In genomic region chr13:25214371-25215252, GRCh38 we compare ENCODE assay signal across 16 cellular contexts. TPM values are rescaled to one million over a fixed set of nuclear protein-coding genes. Genes with fewer than 3 reads are reported as not detected.
A peak's percentile ranks its signal among the peaks of the same experiment; 100 is the strongest.
DNase-seq lines count a peak whose midpoint lies in the region; ATAC-seq and TF ChIP-seq lines count a peak whose summit lies in the region.
"Had no signal": no experiment of that assay in that cellular context is flagged by ENCODE, and none has a peak within 500 bp of the region (broad histone marks: within the 10 kb centered on the region; RNA-seq: fewer than 3 reads in every experiment).

No MANE protein-coding gene starts in this region.

- peaks cover 5% of the 10 kb centered on the region for H3K27me3 Mint-ChIP-seq in neural progenitor cell (ENCODE audit: insufficient read depth, low read depth)
- peaks cover 12% of the 10 kb centered on the region for H3K27me3 Mint-ChIP-seq in activated T-cell treated with anti-CD3 and anti-CD28 coated beads, Interleukin-2, amount 50 U/mL, for 72 hours (ENCODE audit: low read depth)

- no peaks in the 10 kb centered on the region for H3K27me3 ChIP-seq in neural progenitor cell

- H3K36me3 Mint-ChIP-seq in neural progenitor cell: peaks cover 4% of the 10 kb centered on the region
- no peaks in the 10 kb centered on the region for H3K36me3 Mint-ChIP-seq in activated T-cell treated with anti-CD3 and anti-CD28 coated beads, Interleukin-2, amount 50 U/mL, for 72 hours (ENCODE audit: insufficient read depth in 2 of 2)
- H3K36me3 Mint-ChIP-seq: CD14-positive monocyte, naive B cell had no signal

- DNase-seq in EH (ENCODE audit: low read depth) (peak; percentile 58), SK-MEL-5 (ENCODE audit: low read depth, low spot score) (peak; percentile 37), fibroblast of the conjunctiva (ENCODE audit: low read depth) (peak; percentile 10), neural progenitor cell (ENCODE audit: low spot score) (no peak), cerebellum (ENCODE audit: low spot score) (no peak), HT-29 (ENCODE audit: low spot score) (no peak), GOT3 (lab: John Stamatoyannopoulos, UW) (no peak)
- DNase-seq in activated T-cell treated with anti-CD3 and anti-CD28 coated beads, Interleukin-2, amount 50 U/mL, for 72 hours: no peak
- DNase-seq: activated CD8-positive, alpha-beta T cell treated with anti-CD3 and anti-CD28 coated beads for 36 hours; activated naive CD4-positive, alpha-beta T cell treated with anti-CD3 and anti-CD28 coated beads for 36 hours; naive B cell; NCI-H2081 treated with DMSO at 0.1 percent for 48 hours; stimulated activated CD4-positive, alpha-beta T cell treated with anti-CD3 and anti-CD28 coated beads, Interleukin-12 subunit alpha, Interleukin-12 subunit beta, amount 100 ng/mL, for 4 hours; stimulated activated CD8-positive, alpha-beta memory T cell treated with anti-CD3 and anti-CD28 coated beads, Interleukin-4, amount 100 ng/mL, for 48 hours had no signal

- peaks cover 6% of the 10 kb centered on the region for H3K4me1 ChIP-seq in neural progenitor cell

- no peaks in the 10 kb centered on the region for H3K79me2 ChIP-seq in neural progenitor cell (ENCODE audit: low read depth)

- H3K9me3 Mint-ChIP-seq in neural progenitor cell: peaks cover 8% of the 10 kb centered on the region
- H3K9me3 Mint-ChIP-seq in activated T-cell treated with anti-CD3 and anti-CD28 coated beads, Interleukin-2, amount 50 U/mL, for 72 hours: no peaks in the 10 kb centered on the region
- H3K9me3 Mint-ChIP-seq: activated CD8-positive, alpha-beta T cell treated with anti-CD3 and anti-CD28 coated beads for 36 hours; activated naive CD4-positive, alpha-beta T cell treated with anti-CD3 and anti-CD28 coated beads for 36 hours; CD14-positive monocyte had no signal

- peaks cover 46% of the 10 kb centered on the region for H3K4me1 Mint-ChIP-seq in neural progenitor cell
- no peaks in the 10 kb centered on the region for H3K4me1 Mint-ChIP-seq in activated T-cell treated with anti-CD3 and anti-CD28 coated beads, Interleukin-2, amount 50 U/mL, for 72 hours (ENCODE audit: low read depth)
- H3K4me1 Mint-ChIP-seq: naive B cell had no signal

- no peak overlapping the region for H3K9ac ChIP-seq in neural progenitor cell

- H3F3A ChIP-seq in neural progenitor cell (ENCODE audit: low read depth): no peaks in the 10 kb centered on the region

- no peak overlapping the region for H3K27ac ChIP-seq in neural progenitor cell

- no peak overlapping the region for H3K4me3 ChIP-seq in neural progenitor cell

- no peak overlapping the region for H2AFZ ChIP-seq in neural progenitor cell (replicated peaks)

- in situ Hi-C loops in SK-MEL-5 (cut with HindIII; ENCODE audit: low pct_unique_long_range_greater_than_20kb, low sequenced_read_pairs): no loop called here

- no peaks in the 10 kb centered on the region for H3K36me3 ChIP-seq in neural progenitor cell

- no peak for TF ChIP-seq CTCF in neural progenitor cell (IDR thresholded peaks at IDR 0.05)

- no peak overlapping the region for H3K4me2 ChIP-seq in neural progenitor cell

- H3K9me3 ChIP-seq in neural progenitor cell (ENCODE audit: low read depth): no peaks in the 10 kb centered on the region

- no peak for ATAC-seq in activated T-cell treated with anti-CD3 and anti-CD28 coated beads, Interleukin-2, amount 50 U/mL, for 72 hours (replicated peaks in 1 of 2)
- ATAC-seq: activated CD8-positive, alpha-beta T cell treated with anti-CD3 and anti-CD28 coated beads for 36 hours had no signal

- peak overlapping the region; percentile 20 for H3K27ac Mint-ChIP-seq in neural progenitor cell
- no peak overlapping the region for H3K27ac Mint-ChIP-seq in activated T-cell treated with anti-CD3 and anti-CD28 coated beads, Interleukin-2, amount 50 U/mL, for 72 hours
- H3K27ac Mint-ChIP-seq: activated CD8-positive, alpha-beta T cell treated with anti-CD3 and anti-CD28 coated beads for 36 hours; activated naive CD4-positive, alpha-beta T cell treated with anti-CD3 and anti-CD28 coated beads for 36 hours; CD14-positive monocyte; naive B cell had no signal

- H4K20me1 ChIP-seq in neural progenitor cell (ENCODE audit: low read depth): no peaks in the 10 kb centered on the region

- H3K4me3 Mint-ChIP-seq in neural progenitor cell: no peak overlapping the region
- no peak overlapping the region for H3K4me3 Mint-ChIP-seq in activated T-cell treated with anti-CD3 and anti-CD28 coated beads, Interleukin-2, amount 50 U/mL, for 72 hours
- H3K4me3 Mint-ChIP-seq: activated CD8-positive, alpha-beta T cell treated with anti-CD3 and anti-CD28 coated beads for 36 hours; activated naive CD4-positive, alpha-beta T cell treated with anti-CD3 and anti-CD28 coated beads for 36 hours; CD14-positive monocyte; naive B cell had no signal

RNA-seq across cellular contexts. Expression of gene AMER2, which starts 42.5 kb away (rescaled TPM):
- total RNA-seq in SK-MEL-5 (2014; rRNA removed; shearing (Covaris generic)): 0.13 TPM in 1 of 2 replicates, not detected in the other
- polyA plus RNA-seq in SK-MEL-5 (2015; cell fraction: cytosol; rRNA removed): 0.05 TPM in 1 of 2 replicates, not detected in the other
- 0.04 and 0.16 TPM in 2 replicates for polyA plus RNA-seq in SK-MEL-5 (2015; cell fraction: nucleus; rRNA removed)
- total RNA-seq in neural progenitor cell (ENCODE audit: low replicate concordance): 0.12 TPM in 1 of 2 replicates, not detected in the other
- total RNA-seq in cerebellum: 113 TPM
- not detected in 2 replicates for total RNA-seq in HT-29 (2014; rRNA removed; shearing (Covaris generic))
- total RNA-seq in activated T-cell treated with anti-CD3 and anti-CD28 coated beads, Interleukin-2, amount 50 U/mL, for 72 hours: under 1 TPM in 1 of 2 donors, not detected in 1; 0.02 TPM
- total RNA-seq: activated CD8-positive, alpha-beta T cell treated with anti-CD3 and anti-CD28 coated beads for 36 hours; activated naive CD4-positive, alpha-beta T cell treated with anti-CD3 and anti-CD28 coated beads for 36 hours; T-helper 1 cell treated with Interleukin-12 subunit alpha and Interleukin-12 subunit beta and Interleukin-4 antibody, amounts not matched to agents 30 ng/mL and 1 ng/mL, for 36 hours had no signal
- polyA plus RNA-seq: CD14-positive monocyte had no signal

Comparison
In these comparisons a context has a peak if more than half of its experiments do, and no peak if none do; other contexts are left out.
1. DNase-seq: peak in EH (single experiment), SK-MEL-5 (single experiment) and fibroblast of the conjunctiva (single experiment); none in neural progenitor cell (single experiment), cerebellum (single experiment), HT-29 (single experiment), activated T-cell treated with anti-CD3 and anti-CD28 coated beads, Interleukin-2, amount 50 U/mL, for 72 hours (0 of 2) and GOT3 (single experiment).
2. RNA of gene AMER2, which starts 42.5 kb away (total RNA-seq): 113 TPM in cerebellum (single experiment); 0.02 TPM in activated T-cell treated with anti-CD3 and anti-CD28 coated beads, Interleukin-2, amount 50 U/mL, for 72 hours, 0.13 TPM in SK-MEL-5, 0.12 TPM in neural progenitor cell and not detected in HT-29; every median in the first group is over 100 times any median in the second.